Comparison of ENCODE assay signal across 16 cellular contexts in genomic region chr14:74620923-74621322, GRCh38. TPM values are rescaled to one million over a fixed set of nuclear protein-coding genes. Genes with fewer than 3 reads are reported as not detected.
DNase-seq lines count a peak whose midpoint lies in the region; ATAC-seq, FAIRE-seq and TF ChIP-seq lines count a peak whose summit lies in the region.
"Had no signal": no experiment of that assay in that cellular context is flagged by ENCODE, and none has a peak within 500 bp of the region (broad histone marks: within the 10 kb centered on the region; RNA-seq: fewer than 3 reads in every experiment).

No MANE protein-coding gene starts in this region.

- peak overlapping the region; percentile 96 for H3K27ac Mint-ChIP-seq in astrocyte (ENCODE audit: unreplicated experiment)
- peak overlapping the region; percentile 94 to 99 (median 97) for H3K27ac Mint-ChIP-seq in immature natural killer cell
- H3K27ac Mint-ChIP-seq in stimulated activated effector memory CD8-positive, alpha-beta T cell treated with anti-CD3 and anti-CD28 coated beads, Interleukin-12 subunit alpha, Interleukin-12 subunit beta, amount 100 ng/mL, for 72 hours, result peak overlapping the region; percentile 40

- ATAC-seq in heart right ventricle, result no peak
- no peak for ATAC-seq in left cardiac atrium
- no peak for ATAC-seq in stimulated activated effector memory CD8-positive, alpha-beta T cell treated with anti-CD3 and anti-CD28 coated beads, Interleukin-12 subunit alpha, Interleukin-12 subunit beta, amount 100 ng/mL, for 72 hours

- H3K9me3 Mint-ChIP-seq in astrocyte (ENCODE audit: unreplicated experiment) (peaks cover 2% of the 10 kb centered on the region), immature natural killer cell (no peaks in the 10 kb centered on the region)
- no peaks in the 10 kb centered on the region for H3K9me3 Mint-ChIP-seq in stimulated activated effector memory CD8-positive, alpha-beta T cell treated with anti-CD3 and anti-CD28 coated beads, Interleukin-12 subunit alpha, Interleukin-12 subunit beta, amount 100 ng/mL, for 72 hours
- H3K9me3 Mint-ChIP-seq: activated CD4-positive, alpha-beta T cell treated with anti-CD3 and anti-CD28 coated beads, Interleukin-2, amount 10 ng/mL, durations not matched to agents 24 days and 14 days had no signal

- peak overlapping the region; percentile 6 for H3K9ac ChIP-seq in astrocyte (ENCODE audit: low read length)

- H3K4me1 ChIP-seq in heart right ventricle (peaks cover 8 to 61% (median 36%) of the 10 kb centered on the region in 9 donors), astrocyte (ENCODE audit: insufficient read depth, low read length) (peaks cover 53% of the 10 kb centered on the region)

- no peak for TF ChIP-seq CTCF in heart right ventricle (IDR thresholded peaks at IDR 0.05)
- TF ChIP-seq CTCF in astrocyte (IDR thresholded peaks at IDR 0.05; ENCODE audit: insufficient read depth, low read depth, low read length), result no peak

- no peaks in the 10 kb centered on the region for H3K9me3 ChIP-seq in heart right ventricle
- no peaks in the 10 kb centered on the region for H3K9me3 ChIP-seq in astrocyte (ENCODE audit: insufficient read depth, low read depth, low read length)

- peaks cover 60% of the 10 kb centered on the region for H3K4me1 Mint-ChIP-seq in astrocyte (ENCODE audit: low read depth, unreplicated experiment)
- H3K4me1 Mint-ChIP-seq in immature natural killer cell, result peaks cover 84 to 88% of the 10 kb centered on the region in 2 donors
- H3K4me1 Mint-ChIP-seq in stimulated activated effector memory CD8-positive, alpha-beta T cell treated with anti-CD3 and anti-CD28 coated beads, Interleukin-12 subunit alpha, Interleukin-12 subunit beta, amount 100 ng/mL, for 72 hours, result peaks cover 66% of the 10 kb centered on the region

- no peak for DNase-seq in heart right ventricle
- no peak for DNase-seq in left cardiac atrium
- no peak for DNase-seq in astrocyte (ENCODE audit: low read depth)
- DNase-seq in immature natural killer cell, result no peak
- DNase-seq in stimulated activated effector memory CD8-positive, alpha-beta T cell treated with anti-CD3 and anti-CD28 coated beads, Interleukin-12 subunit alpha, Interleukin-12 subunit beta, amount 100 ng/mL, for 72 hours (ENCODE audit: low spot score in 2 of 2), result no peak
- DNase-seq in DMS153 treated with DMSO at 0.1 percent for 48 hours (lab: John Stamatoyannopoulos, UW; ENCODE audit: unreplicated experiment), result no peak
- DNase-seq in DMS79 (lab: John Stamatoyannopoulos, UW), result no peak
- DNase-seq in COR-L47 (lab: John Stamatoyannopoulos, UW), result no peak
- DNase-seq: effector CD8-positive, alpha-beta T cell; Kasumi-1; NCI-H1694; NCI-H446 had no signal

- H3K36me3 ChIP-seq in heart right ventricle (no peaks in the 10 kb centered on the region), astrocyte (ENCODE audit: insufficient read depth, low read length) (no peaks in the 10 kb centered on the region)
- H3K36me3 ChIP-seq: cardiac muscle cell had no signal

- peaks cover 0 to 3% (median 0%) of the 10 kb centered on the region in 7 donors for H3K27me3 ChIP-seq in heart right ventricle
- H3K27me3 ChIP-seq in astrocyte (ENCODE audit: insufficient read depth, low read length), result no peaks in the 10 kb centered on the region
- H3K27me3 ChIP-seq: cardiac muscle cell had no signal

- H3K27ac ChIP-seq in heart right ventricle (peak overlapping the region in 7 of 10 donors; percentile 34 to 88 (median 72)), astrocyte (ENCODE audit: low read depth, low read length) (peak overlapping the region; percentile 97)

- H3K36me3 Mint-ChIP-seq in astrocyte (ENCODE audit: low read depth, unreplicated experiment), result peaks cover under 1% of the 10 kb centered on the region
- peaks cover 0 to 9% (median 7%) of the 10 kb centered on the region in 3 donors for H3K36me3 Mint-ChIP-seq in immature natural killer cell
- peaks cover 21% of the 10 kb centered on the region for H3K36me3 Mint-ChIP-seq in stimulated activated effector memory CD8-positive, alpha-beta T cell treated with anti-CD3 and anti-CD28 coated beads, Interleukin-12 subunit alpha, Interleukin-12 subunit beta, amount 100 ng/mL, for 72 hours

- H3K27me3 Mint-ChIP-seq in astrocyte (ENCODE audit: low read depth, unreplicated experiment) (no peaks in the 10 kb centered on the region), immature natural killer cell (ENCODE audit: low read depth in 3 of 3) (peaks cover 18 to 32% (median 28%) of the 10 kb centered on the region in 3 donors)
- H3K27me3 Mint-ChIP-seq: activated naive CD8-positive, alpha-beta T cell had no signal

- H4K20me1 ChIP-seq in astrocyte (ENCODE audit: insufficient read depth, low read length), result no peaks in the 10 kb centered on the region

- intact Hi-C loops in heart right ventricle (cut with DNase I), result no loop called here
- intact Hi-C loops in left cardiac atrium (cut with DNase I), result no loop called here

- H3K4me3 Mint-ChIP-seq in astrocyte (ENCODE audit: unreplicated experiment), result no peak overlapping the region
- peak overlapping the region; percentile 78 to 83 (median 80) for H3K4me3 Mint-ChIP-seq in immature natural killer cell
- peak overlapping the region; percentile 46 for H3K4me3 Mint-ChIP-seq in stimulated activated effector memory CD8-positive, alpha-beta T cell treated with anti-CD3 and anti-CD28 coated beads, Interleukin-12 subunit alpha, Interleukin-12 subunit beta, amount 100 ng/mL, for 72 hours

- no peaks in the 10 kb centered on the region for H3K79me2 ChIP-seq in astrocyte (ENCODE audit: insufficient read depth, low read length)

- 83 to 95% methylated on average over 3 of the region's 3 CpGs for WGBS in heart right ventricle, 2 donors

- peak overlapping the region; percentile 78 for H3K4me2 ChIP-seq in astrocyte (ENCODE audit: low read length)

- H3K4me3 ChIP-seq in heart right ventricle (no peak overlapping the region), astrocyte (ENCODE audit: insufficient read depth, low read depth, low read length) (no peak overlapping the region)
- H3K4me3 ChIP-seq: cardiac muscle cell had no signal

- no peak for FAIRE-seq in astrocyte (lab: Jason Lieb, UNC)
- FAIRE-seq: GM19239 had no signal

- no peak overlapping the region for H2AFZ ChIP-seq in astrocyte (ENCODE audit: low read depth, low read length)

RNA-seq across cellular contexts. Expression of gene LTBP2, which starts 8.9 kb away (rescaled TPM):
- total RNA-seq in heart right ventricle (10 to 100 TPM in 9 of 10 donors, 1 to 10 TPM in 1; 7.1 to 50.3 (median 18.5) TPM), left cardiac atrium (10 to 100 TPM; 25.4 to 43.3 TPM), astrocyte (162 and 196 TPM in 2 replicates)
- polyA plus RNA-seq in heart right ventricle (1 to 10 TPM; 3.5 TPM), immature natural killer cell (under 1 TPM; 0.29 to 0.66 (median 0.30) TPM)

Comparison
In these comparisons a context has a peak if more than half of its experiments do, and no peak if none do; other contexts are left out.
1. H3K27ac Mint-ChIP-seq: peak in every context shown above with its lines; median percentile 97 in immature natural killer cell; 96 in astrocyte; 40 in stimulated activated effector memory CD8-positive, alpha-beta T cell treated with anti-CD3 and anti-CD28 coated beads, Interleukin-12 subunit alpha, Interleukin-12 subunit beta, amount 100 ng/mL, for 72 hours.